Comparison of ENCODE assay signal across 8 cellular contexts in the genomic region with DNA sequence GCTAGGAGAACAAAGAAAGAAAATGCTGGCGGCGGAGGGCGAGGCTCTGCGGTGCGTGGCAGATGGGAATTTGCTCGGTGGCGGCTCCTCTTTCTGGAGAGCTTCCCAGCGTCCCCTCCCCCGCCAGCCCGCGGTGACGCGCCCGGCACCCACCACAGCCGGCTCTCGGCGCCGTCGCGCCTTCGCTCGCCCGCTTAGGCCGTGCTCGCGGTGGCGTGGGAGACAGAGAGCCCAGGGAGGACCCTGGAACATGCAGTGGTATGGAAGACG. TPM values are rescaled to one million over a fixed set of nuclear protein-coding genes. Genes with fewer than 3 reads are reported as not detected.
DNase-seq lines count a peak whose midpoint lies in the region; ATAC-seq and TF ChIP-seq lines count a peak whose summit lies in the region.

No MANE protein-coding gene starts in this region.

- CTCF ChIA-PET in activated CD4-positive, alpha-beta T cell treated with anti-CD3 and anti-CD28 coated beads for 36 hours (lab: Charles Lee) = interaction anchor here (1.2 kb wide), 1 partner anchor 26 kb away, joined by 4 read pairs; no protein-coding TSS in a partner anchor
- CTCF ChIA-PET in SK-N-SH (lab: Yijun Ruan, JAX) = interaction anchor here (1.1 to 1.7 kb wide), 5 partner anchors 17 to 211 kb away, joined by 3 to 5 read pairs (median 3); no protein-coding TSS in a partner anchor

- H3K9me3 Mint-ChIP-seq in activated CD4-positive, alpha-beta T cell treated with anti-CD3 and anti-CD28 coated beads for 36 hours (ENCODE audit: low read depth) = no peaks in the 10 kb centered on the region
- H3K9me3 Mint-ChIP-seq in chondrocyte (ENCODE audit: low read depth) = no peaks in the 10 kb centered on the region

- H3K4me2 ChIP-seq in SK-N-SH = peak overlapping the region; percentile 96

- H3K36me3 ChIP-seq in SK-N-SH (replicated peaks in 1 of 2; ENCODE audit: control insufficient read depth in 1 of 2, insufficient read depth in 2 of 2, low read length in 1 of 2) (peaks cover 0 to 5% of the 10 kb centered on the region in 2 experiments), kidney epithelial cell (ENCODE audit: control insufficient read depth, insufficient read depth, low read length) (no peaks in the 10 kb centered on the region), spleen (no peaks in the 10 kb centered on the region)

- POLR2A ChIA-PET in activated CD4-positive, alpha-beta T cell treated with anti-CD3 and anti-CD28 coated beads for 36 hours (lab: Charles Lee) = interaction anchor here (0.7 to 1.8 kb wide), 6 partner anchors 8 to 272 kb away, joined by 3 to 16 read pairs (median 12); a partner anchor contains a TSS
- POLR2A ChIA-PET in SK-N-SH (lab: Yijun Ruan, JAX) = interaction anchor here (0.6 to 1.0 kb wide), 4 partner anchors 9 to 53 kb away, joined by 3 read pairs; no protein-coding TSS in a partner anchor

- no peaks in the 10 kb centered on the region for H3K9me3 ChIP-seq in SK-N-SH
- H3K9me3 ChIP-seq in spleen = no peaks in the 10 kb centered on the region

- H3K9me2 ChIP-seq in SK-N-SH = no peaks in the 10 kb centered on the region

- H3F3A ChIP-seq in SK-N-SH (replicated peaks; ENCODE audit: insufficient read depth) = peaks cover 14% of the 10 kb centered on the region

- peak overlapping the region; percentile 98 for H3K27ac Mint-ChIP-seq in activated CD4-positive, alpha-beta T cell treated with anti-CD3 and anti-CD28 coated beads for 36 hours
- peak overlapping the region; percentile 97 for H3K27ac Mint-ChIP-seq in chondrocyte (ENCODE audit: unreplicated experiment)

- WGBS in SK-N-SH (ENCODE audit: low lambda C conversion rate) = 0% methylated on average over 26 of the region's 28 CpGs
- WGBS in spleen, 5 donors = 0 to 1% (median 1%) methylated on average over 18 to 28 of the region's 28 CpGs

- intact Hi-C loops in activated CD4-positive, alpha-beta T cell treated with anti-CD3 and anti-CD28 coated beads for 36 hours (cut with DNase I, micrococcal nuclease) = loop anchor here (5.0 to 10.0 kb wide), 6 partner anchors 65 to 503 kb away; a partner anchor contains a TSS
- intact Hi-C loops in spleen (cut with DNase I; ENCODE audit: low total_unique reads) = no loop called here

- TF ChIP-seq RAD21 in SK-N-SH (IDR thresholded peaks at IDR 0.05; ENCODE audit: low read length) = no peak

- H3K27ac ChIP-seq in SK-N-SH (ENCODE audit: low read depth in 2 of 2, low read length in 1 of 2) (peak overlapping the region; percentile 93 to 97), spleen (peak overlapping the region; percentile 74 to 98 (median 97))

- H3K4me1 Mint-ChIP-seq in activated CD4-positive, alpha-beta T cell treated with anti-CD3 and anti-CD28 coated beads for 36 hours = peaks cover 44% of the 10 kb centered on the region
- peaks cover 49% of the 10 kb centered on the region for H3K4me1 Mint-ChIP-seq in chondrocyte (ENCODE audit: low read depth)

- H3K4me1 ChIP-seq in SK-N-SH (ENCODE audit: control insufficient read depth in 1 of 2, insufficient read depth in 2 of 2, low read depth in 1 of 2, low read length in 1 of 2) (peaks cover 14 to 17% of the 10 kb centered on the region in 2 experiments; a peak in 3 of 4 replicates), spleen (peaks cover 24 to 65% (median 44%) of the 10 kb centered on the region in 6 donors)

- no peak for TF ChIP-seq POLR2A in spleen (IDR thresholded peaks at IDR 0.05)

- peak overlapping the region; percentile 95 for H3K4me3 Mint-ChIP-seq in activated CD4-positive, alpha-beta T cell treated with anti-CD3 and anti-CD28 coated beads for 36 hours
- H3K4me3 Mint-ChIP-seq in chondrocyte (ENCODE audit: unreplicated experiment) = peak overlapping the region; percentile 95

- peak overlapping the region; percentile 92 to 93 for H3K4me3 ChIP-seq in SK-N-SH (ENCODE audit: low read depth in 2 of 2, low read length in 1 of 2)
- H3K4me3 ChIP-seq in kidney epithelial cell (ENCODE audit: low read depth, low read length) = peak overlapping the region; percentile 63
- H3K4me3 ChIP-seq in spleen = peak overlapping the region; percentile 63 to 92 (median 86)

- peaks cover 13% of the 10 kb centered on the region for H3K36me3 Mint-ChIP-seq in activated CD4-positive, alpha-beta T cell treated with anti-CD3 and anti-CD28 coated beads for 36 hours (ENCODE audit: low read depth)
- no peaks in the 10 kb centered on the region for H3K36me3 Mint-ChIP-seq in chondrocyte (ENCODE audit: low read depth)

- H3K9ac ChIP-seq in SK-N-SH = peak overlapping the region; percentile 96

- no peak for TF ChIP-seq EP300 in SK-N-SH (IDR thresholded peaks at IDR 0.05; ENCODE audit: borderline replicate concordance in 1 of 2, low read depth in 1 of 2, low read length in 1 of 2)

- peak overlapping the region; percentile 94 for H2AFZ ChIP-seq in SK-N-SH (ENCODE audit: low read depth)

- H4K20me1 ChIP-seq in SK-N-SH (ENCODE audit: insufficient read depth) = peaks cover 29% of the 10 kb centered on the region

- peaks cover 58% of the 10 kb centered on the region for H3K79me2 ChIP-seq in SK-N-SH (ENCODE audit: insufficient read depth)

- ATAC-seq in activated CD4-positive, alpha-beta T cell treated with anti-CD3 and anti-CD28 coated beads for 36 hours = no peak
- ATAC-seq in HG03064 (IDR thresholded peaks at IDR 0.05; ENCODE audit: low read depth, unreplicated experiment) = peak; percentile 18
- no peak for ATAC-seq in GM21526 (IDR thresholded peaks at IDR 0.05; ENCODE audit: low FRiP score, unreplicated experiment)

- peak; percentile 56 for DNase-seq in activated CD4-positive, alpha-beta T cell treated with anti-CD3 and anti-CD28 coated beads for 36 hours
- no peak for DNase-seq in activated CD4-positive, alpha-beta T cell treated with anti-CD3 and anti-CD28 coated beads for 1 hour
- DNase-seq in SK-N-SH (peak; percentile 85), chondrocyte (ENCODE audit: low spot score) (no peak), kidney epithelial cell (ENCODE audit: low read depth) (no peak), spleen (peak; percentile 88)

- no peaks in the 10 kb centered on the region for H3K27me3 ChIP-seq in SK-N-SH (ENCODE audit: insufficient read depth)
- no peaks in the 10 kb centered on the region for H3K27me3 ChIP-seq in kidney epithelial cell (ENCODE audit: control insufficient read depth, insufficient read depth, low read length)
- no peaks in the 10 kb centered on the region for H3K27me3 ChIP-seq in spleen (replicated peaks in 1 of 7)

- TF ChIP-seq CTCF in SK-N-SH (IDR thresholded peaks at IDR 0.05) (no peak), chondrocyte (IDR thresholded peaks at IDR 0.05) (no peak), kidney epithelial cell (IDR thresholded peaks at IDR 0.05; ENCODE audit: insufficient read depth, low read length, poor library complexity, severe bottlenecking) (no peak), spleen (IDR thresholded peaks at IDR 0.05 in 8 of 11, conservative IDR thresholded peaks at IDR 0.05 in 3 of 11) (no peak)

- H3K27me3 Mint-ChIP-seq in activated CD4-positive, alpha-beta T cell treated with anti-CD3 and anti-CD28 coated beads for 36 hours = no peaks in the 10 kb centered on the region
- H3K27me3 Mint-ChIP-seq in chondrocyte (ENCODE audit: low read depth) = no peaks in the 10 kb centered on the region

TF ChIP-seq in SK-N-SH, 30 proteins besides CTCF, POLR2A, EP300 and RAD21:
- TF ChIP-seq SIN3A (IDR thresholded peaks at IDR 0.05; ENCODE audit: borderline replicate concordance, low read depth, low read length) (peak; percentile 47; the same call in 1 of the 2 replicates), FOXJ3 (CRISPR knock-in tag; IDR thresholded peaks at IDR 0.05) (no peak)

RNA-seq across cellular contexts. Expression of a gene that starts 0.6 kb away (rescaled TPM):
- 10 to 100 TPM; 19.3 to 19.5 TPM for total RNA-seq in activated CD4-positive, alpha-beta T cell treated with anti-CD3 and anti-CD28 coated beads for 36 hours
- 11.5 and 16.0 TPM in 2 replicates for polyA plus RNA-seq in SK-N-SH (2012; rRNA removed)
- polyA plus RNA-seq in SK-N-SH (2012; cell fraction: cytosol; rRNA removed) = 16.1 and 21.2 TPM in 2 replicates
- polyA plus RNA-seq in SK-N-SH (2012; cell fraction: nucleus; rRNA removed) = 10.9 and 19.7 TPM in 2 replicates
- total RNA-seq in chondrocyte = 29.8 to 38.7 TPM (median 38.2 TPM) in 3 replicates
- 16.0 and 17.3 TPM in 2 replicates for total RNA-seq in kidney epithelial cell
- total RNA-seq in spleen = 10 to 100 TPM; 29.8 to 77.1 (median 41.9) TPM
- polyA plus RNA-seq in spleen = 10 to 100 TPM in 1 of 3 donors, 1 to 10 TPM in 2; 8.1 to 10.1 (median 8.5) TPM

Comparison
In these comparisons a context has a peak if more than half of its experiments do, and no peak if none do; other contexts are left out.
1. DNase-seq: peak in activated CD4-positive, alpha-beta T cell treated with anti-CD3 and anti-CD28 coated beads for 36 hours (single experiment), SK-N-SH (single experiment) and spleen (single experiment); none in activated CD4-positive, alpha-beta T cell treated with anti-CD3 and anti-CD28 coated beads for 1 hour (single experiment), chondrocyte (single experiment) and kidney epithelial cell (single experiment).
2. Peak in every context shown above with its lines, with median percentiles within 50 percentile points of each other: H3K4me3 ChIP-seq.